Comparison of ENCODE assay signal across 1 cellular context in the genomic region with DNA sequence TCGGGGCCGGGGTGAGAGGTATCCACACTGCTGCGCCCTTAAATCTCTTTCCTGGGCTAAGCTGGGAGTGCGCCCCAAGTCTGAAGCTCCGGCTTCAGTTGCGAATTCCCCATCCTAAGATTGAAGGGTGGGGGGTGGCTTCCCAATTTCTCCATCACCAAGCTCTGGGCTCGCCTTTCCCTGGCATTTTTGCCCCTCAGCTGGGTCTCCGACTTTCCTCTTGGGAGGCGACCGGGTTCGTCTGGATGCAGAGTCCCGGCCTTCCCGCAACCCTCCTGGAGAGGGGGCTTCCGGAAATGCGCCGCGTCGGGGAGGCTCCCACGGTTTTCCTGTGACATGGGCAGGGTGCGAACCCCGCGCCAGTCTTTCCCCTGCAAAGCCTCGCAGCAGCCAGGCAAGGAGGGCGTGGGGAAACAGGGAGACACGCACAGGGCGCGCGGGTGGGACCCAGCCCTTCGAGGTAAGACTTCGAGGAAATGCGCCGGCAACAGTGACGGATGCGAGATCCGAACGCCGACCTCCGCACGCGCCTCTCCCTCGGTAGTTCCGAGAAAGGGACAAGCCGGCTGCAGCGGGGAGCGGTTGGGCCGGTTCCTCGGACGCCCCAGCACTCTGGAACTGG.
TF ChIP-seq lines count a peak whose summit lies in the region.

No MANE protein-coding gene starts in this region.

TF ChIP-seq in GM23338, 12 proteins besides CTCF, POLR2A, EP300 and RAD21 (continued from another document):
- TF ChIP-seq, protein P1, sequence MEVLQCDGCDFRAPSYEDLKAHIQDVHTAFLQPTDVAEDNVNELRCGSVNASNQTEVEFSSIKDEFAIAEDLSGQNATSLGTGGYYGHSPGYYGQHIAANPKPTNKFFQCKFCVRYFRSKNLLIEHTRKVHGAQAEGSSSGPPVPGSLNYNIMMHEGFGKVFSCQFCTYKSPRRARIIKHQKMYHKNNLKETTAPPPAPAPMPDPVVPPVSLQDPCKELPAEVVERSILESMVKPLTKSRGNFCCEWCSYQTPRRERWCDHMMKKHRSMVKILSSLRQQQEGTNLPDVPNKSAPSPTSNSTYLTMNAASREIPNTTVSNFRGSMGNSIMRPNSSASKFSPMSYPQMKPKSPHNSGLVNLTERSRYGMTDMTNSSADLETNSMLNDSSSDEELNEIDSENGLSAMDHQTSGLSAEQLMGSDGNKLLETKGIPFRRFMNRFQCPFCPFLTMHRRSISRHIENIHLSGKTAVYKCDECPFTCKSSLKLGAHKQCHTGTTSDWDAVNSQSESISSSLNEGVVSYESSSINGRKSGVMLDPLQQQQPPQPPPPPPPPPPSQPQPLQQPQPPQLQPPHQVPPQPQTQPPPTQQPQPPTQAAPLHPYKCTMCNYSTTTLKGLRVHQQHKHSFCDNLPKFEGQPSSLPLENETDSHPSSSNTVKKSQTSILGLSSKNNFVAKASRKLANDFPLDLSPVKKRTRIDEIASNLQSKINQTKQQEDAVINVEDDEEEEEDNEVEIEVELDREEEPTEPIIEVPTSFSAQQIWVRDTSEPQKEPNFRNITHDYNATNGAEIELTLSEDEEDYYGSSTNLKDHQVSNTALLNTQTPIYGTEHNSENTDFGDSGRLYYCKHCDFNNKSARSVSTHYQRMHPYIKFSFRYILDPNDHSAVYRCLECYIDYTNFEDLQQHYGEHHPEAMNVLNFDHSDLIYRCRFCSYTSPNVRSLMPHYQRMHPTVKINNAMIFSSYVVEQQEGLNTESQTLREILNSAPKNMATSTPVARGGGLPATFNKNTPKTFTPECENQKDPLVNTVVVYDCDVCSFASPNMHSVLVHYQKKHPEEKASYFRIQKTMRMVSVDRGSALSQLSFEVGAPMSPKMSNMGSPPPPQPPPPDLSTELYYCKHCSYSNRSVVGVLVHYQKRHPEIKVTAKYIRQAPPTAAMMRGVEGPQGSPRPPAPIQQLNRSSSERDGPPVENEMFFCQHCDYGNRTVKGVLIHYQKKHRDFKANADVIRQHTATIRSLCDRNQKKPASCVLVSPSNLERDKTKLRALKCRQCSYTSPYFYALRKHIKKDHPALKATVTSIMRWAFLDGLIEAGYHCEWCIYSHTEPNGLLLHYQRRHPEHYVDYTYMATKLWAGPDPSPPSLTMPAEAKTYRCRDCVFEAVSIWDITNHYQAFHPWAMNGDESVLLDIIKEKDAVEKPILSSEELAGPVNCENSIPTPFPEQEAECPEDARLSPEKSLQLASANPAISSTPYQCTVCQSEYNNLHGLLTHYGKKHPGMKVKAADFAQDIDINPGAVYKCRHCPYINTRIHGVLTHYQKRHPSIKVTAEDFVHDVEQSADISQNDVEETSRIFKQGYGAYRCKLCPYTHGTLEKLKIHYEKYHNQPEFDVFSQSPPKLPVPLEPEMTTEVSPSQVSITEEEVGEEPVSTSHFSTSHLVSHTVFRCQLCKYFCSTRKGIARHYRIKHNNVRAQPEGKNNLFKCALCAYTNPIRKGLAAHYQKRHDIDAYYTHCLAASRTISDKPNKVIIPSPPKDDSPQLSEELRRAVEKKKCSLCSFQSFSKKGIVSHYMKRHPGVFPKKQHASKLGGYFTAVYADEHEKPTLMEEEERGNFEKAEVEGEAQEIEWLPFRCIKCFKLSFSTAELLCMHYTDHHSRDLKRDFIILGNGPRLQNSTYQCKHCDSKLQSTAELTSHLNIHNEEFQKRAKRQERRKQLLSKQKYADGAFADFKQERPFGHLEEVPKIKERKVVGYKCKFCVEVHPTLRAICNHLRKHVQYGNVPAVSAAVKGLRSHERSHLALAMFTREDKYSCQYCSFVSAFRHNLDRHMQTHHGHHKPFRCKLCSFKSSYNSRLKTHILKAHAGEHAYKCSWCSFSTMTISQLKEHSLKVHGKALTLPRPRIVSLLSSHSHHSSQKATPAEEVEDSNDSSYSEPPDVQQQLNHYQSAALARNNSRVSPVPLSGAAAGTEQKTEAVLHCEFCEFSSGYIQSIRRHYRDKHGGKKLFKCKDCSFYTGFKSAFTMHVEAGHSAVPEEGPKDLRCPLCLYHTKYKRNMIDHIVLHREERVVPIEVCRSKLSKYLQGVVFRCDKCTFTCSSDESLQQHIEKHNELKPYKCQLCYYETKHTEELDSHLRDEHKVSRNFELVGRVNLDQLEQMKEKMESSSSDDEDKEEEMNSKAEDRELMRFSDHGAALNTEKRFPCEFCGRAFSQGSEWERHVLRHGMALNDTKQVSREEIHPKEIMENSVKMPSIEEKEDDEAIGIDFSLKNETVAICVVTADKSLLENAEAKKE (CRISPR knock-in tag; IDR thresholded peaks at IDR 0.05) = no peak
- no peak for TF ChIP-seq EZH2phosphoT487 (IDR thresholded peaks at IDR 0.05; ENCODE audit: unreplicated experiment)
- TF ChIP-seq POLR2AphosphoS5 (IDR thresholded peaks at IDR 0.05; ENCODE audit: low read depth) = no peak
- TF ChIP-seq ZNF114 (CRISPR knock-in tag; IDR thresholded peaks at IDR 0.05) = no peak
- no peak for TF ChIP-seq EZH2 (IDR thresholded peaks at IDR 0.05; ENCODE audit: low read depth, unreplicated experiment)
- TF ChIP-seq, protein P2, sequence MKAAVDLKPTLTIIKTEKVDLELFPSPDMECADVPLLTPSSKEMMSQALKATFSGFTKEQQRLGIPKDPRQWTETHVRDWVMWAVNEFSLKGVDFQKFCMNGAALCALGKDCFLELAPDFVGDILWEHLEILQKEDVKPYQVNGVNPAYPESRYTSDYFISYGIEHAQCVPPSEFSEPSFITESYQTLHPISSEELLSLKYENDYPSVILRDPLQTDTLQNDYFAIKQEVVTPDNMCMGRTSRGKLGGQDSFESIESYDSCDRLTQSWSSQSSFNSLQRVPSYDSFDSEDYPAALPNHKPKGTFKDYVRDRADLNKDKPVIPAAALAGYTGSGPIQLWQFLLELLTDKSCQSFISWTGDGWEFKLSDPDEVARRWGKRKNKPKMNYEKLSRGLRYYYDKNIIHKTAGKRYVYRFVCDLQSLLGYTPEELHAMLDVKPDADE (IDR thresholded peaks at IDR 0.05) = no peak
- no peak for TF ChIP-seq NANOG (IDR thresholded peaks at IDR 0.05; ENCODE audit: borderline replicate concordance)
